In genomic region chr11:70541699-70542098, GRCh38 we compare ENCODE assay signal across 29 cellular contexts.
"Had no signal": no experiment of that assay in that cellular context is flagged by ENCODE, and none has a peak within 500 bp of the region (broad histone marks: within the 10 kb centered on the region; RNA-seq: fewer than 3 reads in every experiment).

No MANE protein-coding gene starts in this region.

- H3K27me3 ChIP-seq: MG63, Peyer's patch had no signal

- FAIRE-seq: bronchial epithelial cell, TTC549 had no signal

- H3K4me3 ChIP-seq: MG63, Peyer's patch had no signal

- H3K4me1 ChIP-seq: Peyer's patch had no signal

- H3K27ac ChIP-seq: Peyer's patch had no signal

- DNase-seq: activated B cell treated with CpG ODN at 0.5 μM for 24 hours; activated CD4-positive, alpha-beta memory T cell treated with anti-CD3 and anti-CD28 coated beads, Interleukin-2, amount 10 ng/mL, durations not matched to agents 7 days and 5 days; activated CD4-positive, alpha-beta T cell treated with anti-CD3 and anti-CD28 coated beads for 1 hour; activated CD4-positive, alpha-beta T cell treated with anti-CD3 and anti-CD28 coated beads for 48 hours; activated CD8-positive, alpha-beta memory T cell treated with anti-CD3 and anti-CD28 coated beads for 24 hours; activated CD8-positive, alpha-beta memory T cell treated with anti-CD3 and anti-CD28 coated beads, Interleukin-2, amount 10 ng/mL, durations not matched to agents 7 days and 5 days; activated CD8-positive, alpha-beta memory T cell treated with anti-CD3 and anti-CD28 coated beads, Interleukin-2, amount 50 U/mL, for 48 hours; activated effector memory CD4-positive, alpha-beta T cell treated with Interleukin-2 at 50 U/mL for 16 hours; activated naive CD4-positive, alpha-beta T cell treated with anti-CD3 and anti-CD28 coated beads, Interleukin-2, amount 10 ng/mL, durations not matched to agents 7 days and 5 days; activated naive CD8-positive, alpha-beta T cell treated with anti-CD3 and anti-CD28 coated beads, Interleukin-2, amount 50 U/mL, for 24 hours; activated T-cell treated with anti-CD3 and anti-CD28 coated beads, Interleukin-2, amount 50 U/mL, for 48 hours; anterior cingulate cortex; caudate nucleus; Kasumi-1; KG1; MG63; NCI-H1092; NCI-H1436 treated with DMSO at 0.1 percent for 48 hours; NCI-H1694 treated with DMSO at 0.1 percent for 48 hours; NCI-H2029; NCI-H345; NCI-H524 treated with DMSO at 0.1 percent for 48 hours; NK-92 treated with Interleukin-12 subunit alpha and Interleukin-12 subunit beta, amount 100 ng/mL, for 24 hours; PC-3; RPMI8226; SIG-M5 had no signal

- H3K36me3 ChIP-seq: MG63, Peyer's patch had no signal

- H3K9me3 ChIP-seq: MG63 had no signal
